ENCODE assay signal across 36 cellular contexts in the genomic region with DNA sequence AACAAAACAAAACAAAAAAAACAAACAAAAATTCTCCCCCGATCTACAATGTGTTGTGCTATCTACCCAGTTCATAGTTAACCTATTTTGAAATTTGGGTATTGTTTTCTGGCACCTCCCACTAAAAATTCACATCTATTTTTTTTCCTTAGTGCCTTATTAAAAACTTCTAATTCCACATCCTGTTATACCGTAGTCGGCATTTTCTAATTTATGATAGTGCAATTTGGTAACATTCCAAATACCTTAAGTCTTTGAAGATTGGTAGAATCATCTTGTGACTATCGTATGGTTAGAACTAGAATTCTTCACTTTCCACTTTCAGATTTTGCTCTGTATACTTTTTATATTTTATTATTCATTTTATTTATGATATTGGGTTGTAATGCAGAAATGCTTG. TPM values are rescaled to one million over a fixed set of nuclear protein-coding genes. Genes with fewer than 3 reads are reported as not detected.
"Had no signal": no experiment of that assay in that cellular context is flagged by ENCODE, and none has a peak within 500 bp of the region (broad histone marks: within the 10 kb centered on the region; RNA-seq: fewer than 3 reads in every experiment).

No MANE protein-coding gene starts in this region.

- ATAC-seq: activated CD8-positive, alpha-beta T cell treated with anti-CD3 and anti-CD28 coated beads for 36 hours; activated naive CD4-positive, alpha-beta T cell treated with anti-CD3 and anti-CD28 coated beads, Interleukin-2, amount 50 U/mL, for 72 hours; activated T-cell treated with anti-CD3 and anti-CD28 coated beads, Interleukin-2, amount 50 U/mL, for 4 hours; activated T-cell treated with anti-CD3 and anti-CD28 coated beads, Interleukin-2, amount 50 U/mL, for 72 hours; activated T-helper 17 cell treated with anti-CD3 and anti-CD28 coated beads, Interleukin-2, amount 50 U/mL, for 72 hours; body of pancreas had no signal

- FAIRE-seq: astrocyte, colon, TTC549 had no signal

- H3K36me3 ChIP-seq: adrenal gland, brain microvascular endothelial cell, breast epithelium had no signal

- H3K9me3 ChIP-seq: adrenal gland, body of pancreas, breast epithelium had no signal

- DNase-seq: activated B cell treated with CpG ODN at 0.5 μM for 24 hours; activated CD4-positive, alpha-beta memory T cell treated with anti-CD3 and anti-CD28 coated beads for 36 hours; activated CD4-positive, alpha-beta T cell treated with anti-CD3 and anti-CD28 coated beads for 4 hours; activated CD4-positive, alpha-beta T cell treated with anti-CD3 and anti-CD28 coated beads, Interleukin-2, amount 10 ng/mL, durations not matched to agents 24 days and 14 days; activated CD4-positive, alpha-beta T cell treated with anti-CD3 and anti-CD28 coated beads, Interleukin-2, amount 50 U/mL, for 1 hour; activated CD4-positive, alpha-beta T cell treated with anti-CD3 and anti-CD28 coated beads, Interleukin-2, amount 50 U/mL, for 4 hours; activated CD4-positive, CD25-positive, alpha-beta regulatory T cell treated with anti-CD3 and anti-CD28 coated beads, Interleukin-2, amount 50 U/mL, for 72 hours; activated CD8-positive, alpha-beta memory T cell treated with anti-CD3 and anti-CD28 coated beads, Interleukin-2, amount 50 U/mL, for 4 hours; activated CD8-positive, alpha-beta T cell treated with anti-CD3 and anti-CD28 coated beads for 36 hours; activated effector memory CD4-positive, alpha-beta T cell treated with anti-CD3 and anti-CD28 coated beads, Interleukin-2, amount 50 U/mL, for 16 hours; activated gamma-delta T cell treated with Interleukin-2 at 50 U/mL for 16 hours; activated naive CD4-positive, alpha-beta T cell; activated naive CD4-positive, alpha-beta T cell treated with anti-CD3 and anti-CD28 coated beads for 36 hours; activated naive CD4-positive, alpha-beta T cell treated with anti-CD3 and anti-CD28 coated beads, Interleukin-2, amount 50 U/mL, for 16 hours; activated naive CD8-positive, alpha-beta T cell treated with anti-CD3 and anti-CD28 coated beads for 36 hours; activated T-cell treated with anti-CD3 and anti-CD28 coated beads for 4 hours; activated T-cell treated with anti-CD3 and anti-CD28 coated beads, Interleukin-2, amount 50 U/mL, for 1 hour; activated T-cell treated with anti-CD3 and anti-CD28 coated beads, Interleukin-2, amount 50 U/mL, for 4 hours; activated T-cell treated with anti-CD3 and anti-CD28 coated beads, Interleukin-2, amount 50 U/mL, for 72 hours; adrenal gland; amniotic stem cell; aorta; body of pancreas; brain microvascular endothelial cell; central memory CD4-positive, alpha-beta T cell; T-helper 2 cell; T-helper 9 cell had no signal

- H3K4me1 ChIP-seq: breast epithelium had no signal

- H3K4me3 ChIP-seq: adrenal gland, body of pancreas, breast epithelium had no signal

- H3K27ac ChIP-seq: adrenal gland, body of pancreas, brain microvascular endothelial cell, breast epithelium, VCaP had no signal

RNA-seq across cellular contexts. Expression of a gene that starts 4.5 kb away (rescaled TPM):
- total RNA-seq: activated B cell treated with CpG ODN at 0.5 μM for 24 hours; activated CD4-positive, alpha-beta memory T cell treated with anti-CD3 and anti-CD28 coated beads for 36 hours; activated CD4-positive, alpha-beta T cell treated with anti-CD3 and anti-CD28 coated beads, Interleukin-2, amount 10 ng/mL, durations not matched to agents 24 days and 14 days; activated CD8-positive, alpha-beta memory T cell treated with anti-CD3 and anti-CD28 coated beads for 36 hours; activated CD8-positive, alpha-beta T cell treated with anti-CD3 and anti-CD28 coated beads for 36 hours; activated naive CD4-positive, alpha-beta T cell treated with anti-CD3 and anti-CD28 coated beads for 36 hours; activated naive CD4-positive, alpha-beta T cell treated with anti-CD3 and anti-CD28 coated beads, Interleukin-2, amount 50 U/mL, for 72 hours; activated naive CD8-positive, alpha-beta T cell treated with anti-CD3 and anti-CD28 coated beads for 36 hours; activated T-cell treated with anti-CD3 and anti-CD28 coated beads, Interleukin-2, amount 50 U/mL, for 4 hours; activated T-cell treated with anti-CD3 and anti-CD28 coated beads, Interleukin-2, amount 50 U/mL, for 72 hours; activated T-helper 1 cell treated with anti-CD3 and anti-CD28 coated beads, Interleukin-12 subunit alpha, Interleukin-12 subunit beta, Interleukin-2, Interleukin-4 antibody, amounts not matched to agents 30 ng/mL and 10 ng/mL and 1 ng/mL, durations not matched to agents 14 hours and 24 hours and 36 hours; activated T-helper 17 cell treated with anti-CD3 and anti-CD28 coated beads, Interleukin-2, amount 50 U/mL, for 72 hours had no signal
